Comparison of ENCODE assay signal across 32 cellular contexts in genomic region chr13:113017506-113018215, GRCh38.
"Had no signal": no experiment of that assay in that cellular context is flagged by ENCODE, and none has a peak within 500 bp of the region (broad histone marks: within the 10 kb centered on the region; RNA-seq: fewer than 3 reads in every experiment).

No MANE protein-coding gene starts in this region.

- H3K27ac ChIP-seq: colonic mucosa, heart right ventricle, left ventricle myocardium inferior, ovary, thyroid gland, upper lobe of right lung, WERI-Rb-1 had no signal

- FAIRE-seq: bronchial epithelial cell had no signal

- ATAC-seq: activated CD8-positive, alpha-beta T cell treated with anti-CD3 and anti-CD28 coated beads for 36 hours; activated T-cell treated with anti-CD3 and anti-CD28 coated beads, Interleukin-2, amount 50 U/mL, for 4 hours; activated T-helper 17 cell treated with anti-CD3 and anti-CD28 coated beads, Interleukin-2, amount 50 U/mL, for 72 hours; natural killer cell; sciatic nerve; upper lobe of right lung had no signal

- H3K36me3 Mint-ChIP-seq: natural killer cell had no signal

- H3K4me3 ChIP-seq: colonic mucosa, heart right ventricle, left ventricle myocardium inferior, lung, ovary, skin epidermis, thyroid gland, upper lobe of right lung had no signal

- H3K27ac Mint-ChIP-seq: activated CD4-positive, alpha-beta T cell treated with anti-CD3 and anti-CD28 coated beads, Interleukin-2, amount 10 ng/mL, durations not matched to agents 7 days and 5 days; activated CD8-positive, alpha-beta T cell treated with anti-CD3 and anti-CD28 coated beads for 36 hours; activated T-helper 17 cell treated with anti-CD3 and anti-CD28 coated beads, Interleukin-2, amount 50 U/mL, for 72 hours; natural killer cell; progenitor cell of endocrine pancreas; stimulated activated naive CD8-positive, alpha-beta T cell treated with anti-CD3 and anti-CD28 coated beads, Interleukin-15, Interleukin-2, amounts not matched to agents 100 ng/mL and 50 ng/mL, for 24 hours; T-helper 1 cell treated with Interleukin-12 subunit alpha and Interleukin-12 subunit beta and Interleukin-4 antibody, amounts not matched to agents 30 μg/mL and 1 μg/mL, for 36 hours had no signal

- H3K9ac ChIP-seq: SK-N-SH had no signal

- H3K9me3 Mint-ChIP-seq: activated CD4-positive, alpha-beta T cell treated with anti-CD3 and anti-CD28 coated beads, Interleukin-2, amount 10 ng/mL, durations not matched to agents 7 days and 5 days; activated CD8-positive, alpha-beta T cell treated with anti-CD3 and anti-CD28 coated beads for 36 hours; activated T-cell treated with anti-CD3 and anti-CD28 coated beads, Interleukin-2, amount 50 U/mL, for 4 hours; activated T-helper 17 cell treated with anti-CD3 and anti-CD28 coated beads, Interleukin-2, amount 50 U/mL, for 72 hours; natural killer cell; stimulated activated naive CD8-positive, alpha-beta T cell treated with anti-CD3 and anti-CD28 coated beads, Interleukin-15, Interleukin-2, amounts not matched to agents 100 ng/mL and 50 ng/mL, for 24 hours; T-helper 1 cell treated with Interleukin-12 subunit alpha and Interleukin-12 subunit beta and Interleukin-4 antibody, amounts not matched to agents 30 μg/mL and 1 μg/mL, for 36 hours had no signal

- DNase-seq: activated CD4-positive, alpha-beta T cell treated with anti-CD3 and anti-CD28 coated beads for 1 hour; activated CD4-positive, alpha-beta T cell treated with anti-CD3 and anti-CD28 coated beads, Interleukin-2, amount 10 ng/mL, durations not matched to agents 7 days and 5 days; activated CD8-positive, alpha-beta T cell treated with anti-CD3 and anti-CD28 coated beads for 36 hours; activated gamma-delta T cell treated with Interleukin-2 at 50 U/mL for 16 hours; activated naive CD4-positive, alpha-beta T cell treated with anti-CD3 and anti-CD28 coated beads, Interleukin-2, amount 50 U/mL, for 16 hours; activated T-cell treated with anti-CD3 and anti-CD28 coated beads, Interleukin-2, amount 50 U/mL, for 4 hours; amniotic stem cell; colonic mucosa; effector memory CD4-positive, alpha-beta T cell; erythroblast; foreskin melanocyte; left ventricle myocardium inferior; mesendoderm; natural killer cell; ovary; SK-N-SH; stimulated activated CD4-positive, alpha-beta T cell treated with anti-CD3 and anti-CD28 coated beads, Interleukin-12 subunit alpha, Interleukin-12 subunit beta, amount 100 ng/mL, for 4 hours; stimulated activated CD4-positive, alpha-beta T cell treated with anti-CD3 and anti-CD28 coated beads, Interleukin-4, amount 100 ng/mL, for 1 hour; SW 1271; T-helper 9 cell; thyroid gland; upper lobe of right lung; WERI-Rb-1 had no signal

- H3K36me3 ChIP-seq: colonic mucosa, ovary, upper lobe of right lung had no signal

- H3K27me3 Mint-ChIP-seq: activated CD4-positive, alpha-beta T cell treated with anti-CD3 and anti-CD28 coated beads, Interleukin-2, amount 10 ng/mL, durations not matched to agents 7 days and 5 days; activated CD8-positive, alpha-beta T cell treated with anti-CD3 and anti-CD28 coated beads for 36 hours; activated T-helper 17 cell treated with anti-CD3 and anti-CD28 coated beads, Interleukin-2, amount 50 U/mL, for 72 hours; stimulated activated naive CD8-positive, alpha-beta T cell treated with anti-CD3 and anti-CD28 coated beads, Interleukin-15, Interleukin-2, amounts not matched to agents 100 ng/mL and 50 ng/mL, for 24 hours had no signal

- H3K4me1 ChIP-seq: colonic mucosa, thyroid gland, upper lobe of right lung had no signal

- H3K4me1 Mint-ChIP-seq: activated CD4-positive, alpha-beta T cell treated with anti-CD3 and anti-CD28 coated beads, Interleukin-2, amount 10 ng/mL, durations not matched to agents 7 days and 5 days; activated T-helper 17 cell treated with anti-CD3 and anti-CD28 coated beads, Interleukin-2, amount 50 U/mL, for 72 hours had no signal

- H3K4me2 ChIP-seq: SK-N-SH had no signal

- H3K9me3 ChIP-seq: colonic mucosa, heart right ventricle, left ventricle myocardium inferior, ovary, SK-N-SH, thyroid gland, upper lobe of right lung had no signal

- H3K4me3 Mint-ChIP-seq: activated CD4-positive, alpha-beta T cell treated with anti-CD3 and anti-CD28 coated beads, Interleukin-2, amount 10 ng/mL, durations not matched to agents 7 days and 5 days; activated CD8-positive, alpha-beta T cell treated with anti-CD3 and anti-CD28 coated beads for 36 hours; activated T-cell treated with anti-CD3 and anti-CD28 coated beads, Interleukin-2, amount 50 U/mL, for 4 hours; activated T-helper 17 cell treated with anti-CD3 and anti-CD28 coated beads, Interleukin-2, amount 50 U/mL, for 72 hours; natural killer cell; stimulated activated naive CD8-positive, alpha-beta T cell treated with anti-CD3 and anti-CD28 coated beads, Interleukin-15, Interleukin-2, amounts not matched to agents 100 ng/mL and 50 ng/mL, for 24 hours; T-helper 1 cell treated with Interleukin-12 subunit alpha and Interleukin-12 subunit beta and Interleukin-4 antibody, amounts not matched to agents 30 μg/mL and 1 μg/mL, for 36 hours had no signal

- H3K27me3 ChIP-seq: colonic mucosa, heart right ventricle, ovary, thyroid gland, upper lobe of right lung had no signal
